In the genomic region with DNA sequence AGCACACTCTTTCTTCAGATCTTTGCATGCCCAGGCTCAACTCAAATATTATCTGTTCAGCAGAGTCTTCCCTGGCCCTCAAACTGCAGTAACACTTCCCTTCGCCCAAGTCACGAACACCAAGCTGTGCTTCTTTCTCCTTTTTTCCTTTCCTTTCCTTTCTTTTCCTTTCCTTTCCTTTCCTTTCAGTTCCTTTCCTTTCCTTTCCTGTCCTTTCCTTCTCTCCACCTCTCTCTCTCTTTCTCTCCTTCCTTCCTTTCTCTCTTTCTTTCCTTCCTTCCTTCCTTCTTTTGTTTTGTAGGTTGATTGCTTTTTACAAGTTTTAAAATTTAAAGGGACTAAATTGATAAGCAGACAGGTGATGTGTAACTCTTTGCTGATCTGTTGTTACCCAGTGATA, we compare ENCODE assay signal across 9 cellular contexts. TPM values are rescaled to one million over a fixed set of nuclear protein-coding genes. Genes with fewer than 3 reads are reported as not detected.
"Had no signal": no experiment of that assay in that cellular context is flagged by ENCODE, and none has a peak within 500 bp of the region (broad histone marks: within the 10 kb centered on the region; RNA-seq: fewer than 3 reads in every experiment).

No MANE protein-coding gene starts in this region.

- ATAC-seq: GM23338 had no signal

- H3K27ac ChIP-seq: HL-60 had no signal

- H3K4me3 ChIP-seq: GM23338 had no signal

- DNase-seq: H9, HCEC 1CT, HFFc6 had no signal

- FAIRE-seq: H1, H54, HepG2 had no signal

- H3K4me2 ChIP-seq: GM23338 had no signal

RNA-seq across cellular contexts. Expression of a gene that starts 19.0 kb away (rescaled TPM):
- total RNA-seq: HFFc6, HT1080 had no signal
- polyA plus RNA-seq: GM23338 had no signal
